ENCODE assay signal across 8 cellular contexts in genomic region chr12:576613-577110, GRCh38.
A peak's percentile ranks its signal among the peaks of the same experiment; 100 is the strongest.
DNase-seq lines count a peak whose midpoint lies in the region; ATAC-seq and TF ChIP-seq lines count a peak whose summit lies in the region.

No MANE protein-coding gene starts in this region.

- H3K4me1 ChIP-seq in neuron (ENCODE audit: insufficient read depth, low read length) (peaks cover 8% of the 10 kb centered on the region), A673 (ENCODE audit: insufficient read depth, low read length, poor library complexity, severe bottlenecking) (peaks cover 17% of the 10 kb centered on the region)

- H3K27me3 ChIP-seq in dorsolateral prefrontal cortex, result no peaks in the 10 kb centered on the region
- no peaks in the 10 kb centered on the region for H3K27me3 ChIP-seq in neuron (ENCODE audit: insufficient read depth, low read length)
- H3K27me3 ChIP-seq in A673 (replicated peaks; ENCODE audit: insufficient read depth, low read depth, low read length, poor library complexity), result no peaks in the 10 kb centered on the region

- CTCF ChIA-PET in A673 (lab: Charles Lee), result interaction anchor here (0.6 to 2.7 kb wide), 9 partner anchors 21 to 393 kb away, joined by 3 to 8 read pairs (median 5); partner anchors contain the start of gene RAD52

- no peak for TF ChIP-seq CTCF in C4-2B (conservative IDR thresholded peaks at IDR 0.05)
- no peak for TF ChIP-seq CTCF in dorsolateral prefrontal cortex (IDR thresholded peaks at IDR 0.05 in 54 of 56, conservative IDR thresholded peaks at IDR 0.05 in 2 of 56; ENCODE audit: low read depth in 1 of 56, partially characterized antibody in 56 of 56)
- no peak for TF ChIP-seq CTCF in A673 (conservative IDR thresholded peaks at IDR 0.05; ENCODE audit: low read depth, low read length)
- no peak for TF ChIP-seq CTCF in omental fat pad (IDR thresholded peaks at IDR 0.05)

- no TSS peak for BruUV-seq in A673 (replicated peaks; lab: Mats Ljungman, UMichigan)

- H3K27ac ChIP-seq in C4-2B (peak overlapping the region; percentile 26), KOPT-K1 (ENCODE audit: low read depth, low read length, poor library complexity, severe bottlenecking) (peak overlapping the region; percentile 75), dorsolateral prefrontal cortex (peak overlapping the region in 55 of 59 donors; percentile 0 to 83 (median 59)), A673 (ENCODE audit: low read depth, low read length, poor library complexity, severe bottlenecking) (no peak overlapping the region)

- POLR2A ChIA-PET in A673 (lab: Charles Lee; ENCODE audit: low non-redundant PET), result no interaction called here

- ATAC-seq in omental fat pad (ENCODE audit: low FRiP score), result no peak

- no peak for DNase-seq in dorsolateral prefrontal cortex
- no peak for DNase-seq in A673 (ENCODE audit: low spot score)
- DNase-seq in NCI-H510A (lab: John Stamatoyannopoulos, UW), result no peak
- DNase-seq in omental fat pad (ENCODE audit: low spot score), result no peak
- no peak for DNase-seq in NCI-H1694 treated with DMSO at 0.1 percent for 48 hours (lab: John Stamatoyannopoulos, UW)

- intact Hi-C loops in dorsolateral prefrontal cortex (cut with DNase I), result loop anchor here (2.0 to 10.0 kb wide), 6 partner anchors 36 to 1008 kb away; no protein-coding TSS in a partner anchor
- intact Hi-C loops in A673 (cut with micrococcal nuclease; ENCODE audit: unreplicated experiment), result loop anchor here (1.0 to 2.0 kb wide), 2 partner anchors 174 to 238 kb away; no protein-coding TSS in a partner anchor

- H3K4me3 ChIP-seq in dorsolateral prefrontal cortex (peak overlapping the region in 46 of 59 donors; percentile 7 to 51 (median 34)), neuron (ENCODE audit: low read length) (no peak overlapping the region), A673 (ENCODE audit: low read depth, low read length, poor library complexity, severe bottlenecking) (no peak overlapping the region)

- no peaks in the 10 kb centered on the region for H3K36me3 ChIP-seq in KOPT-K1 (ENCODE audit: insufficient read depth, low read length)
- H3K36me3 ChIP-seq in neuron (ENCODE audit: insufficient read depth, low read length), result no peaks in the 10 kb centered on the region
- no peaks in the 10 kb centered on the region for H3K36me3 ChIP-seq in A673 (ENCODE audit: insufficient read depth, low read length, poor library complexity, severe bottlenecking)

- H3K9me3 ChIP-seq in KOPT-K1 (ENCODE audit: insufficient read depth, low read length, poor library complexity, severe bottlenecking) (no peaks in the 10 kb centered on the region), neuron (ENCODE audit: low read length) (no peaks in the 10 kb centered on the region), A673 (ENCODE audit: low read depth, low read length, poor library complexity, severe bottlenecking) (peaks cover 3% of the 10 kb centered on the region)

- peak overlapping the region; percentile 24 for H2AFZ ChIP-seq in neuron (ENCODE audit: low read depth, low read length)

Comparison
In these comparisons a context has a peak if more than half of its experiments do, and no peak if none do; other contexts are left out.
1. H3K4me3 ChIP-seq: peak in dorsolateral prefrontal cortex (46 of 59); none in neuron (single experiment) and A673 (single experiment).